1 cellular context compared by ENCODE assay signal in genomic region chr2:96095116-96095636, GRCh38.
TF ChIP-seq lines count a peak whose summit lies in the region.

No MANE protein-coding gene starts in this region.

TF ChIP-seq in K562, 482 proteins besides CTCF, POLR2A, EP300 and RAD21 (continued from another document and continues in another):
- TF ChIP-seq PKNOX1 (IDR thresholded peaks at IDR 0.05): peak; percentile 69
- no peak for TF ChIP-seq ZBTB26 (CRISPR knock-in tag; IDR thresholded peaks at IDR 0.05)
- no peak for TF ChIP-seq KDM4B (IDR thresholded peaks at IDR 0.05; ENCODE audit: borderline replicate concordance in 2 of 2, low read depth in 1 of 2)
- TF ChIP-seq KHSRP (IDR thresholded peaks at IDR 0.05): no peak
- TF ChIP-seq HDAC6 (IDR thresholded peaks at IDR 0.05; ENCODE audit: low read depth, low read length): no peak
- TF ChIP-seq CBFA2T2 (conservative IDR thresholded peaks at IDR 0.05): peak; percentile 70
- TF ChIP-seq C11orf30 (IDR thresholded peaks at IDR 0.05; ENCODE audit: low read depth): peak; percentile 95
- TF ChIP-seq MAFF (IDR thresholded peaks at IDR 0.05; ENCODE audit: low read length): peak; percentile 83
- TF ChIP-seq DPF2 (IDR thresholded peaks at IDR 0.05): peak; percentile 86
- TF ChIP-seq NONO (IDR thresholded peaks at IDR 0.05; ENCODE audit: low read depth in 2 of 2, low read length in 1 of 2): 0 out of 4 replicates have a peak, but pooled peaks of 1 of the 2 experiments have one; percentile 17
- no peak for TF ChIP-seq ZNF408 (CRISPR knock-in tag; IDR thresholded peaks at IDR 0.05; ENCODE audit: low read depth)
- peak; percentile 33; the same call in 1 of the 2 replicates for TF ChIP-seq SOX6 (IDR thresholded peaks at IDR 0.05)
- TF ChIP-seq ZNF436 (CRISPR knock-in tag; IDR thresholded peaks at IDR 0.05): no peak
- peak; percentile 83 for TF ChIP-seq ARID1B (IDR thresholded peaks at IDR 0.05)
- TF ChIP-seq TCF3 (CRISPR knock-in tag; IDR thresholded peaks at IDR 0.05): 0 out of 2 replicates have a peak, but pooled peaks have one; percentile 53
- no peak for TF ChIP-seq RREB1 (CRISPR knock-in tag; IDR thresholded peaks at IDR 0.05)
- no peak for TF ChIP-seq USF1 (CRISPR knock-in tag; IDR thresholded peaks at IDR 0.05)
- no peak for TF ChIP-seq ARHGAP35 (IDR thresholded peaks at IDR 0.05; ENCODE audit: partially characterized antibody)
- no peak for TF ChIP-seq ZNF274 (IDR thresholded peaks at IDR 0.05; ENCODE audit: borderline replicate concordance, low read depth, low read length)
- no peak for TF ChIP-seq BCLAF1 (IDR thresholded peaks at IDR 0.05; ENCODE audit: borderline replicate concordance in 1 of 2, control insufficient read depth in 1 of 2, low read depth in 2 of 2, low read length in 1 of 2)
- TF ChIP-seq NR1H2 (CRISPR knock-in tag; IDR thresholded peaks at IDR 0.05): no peak
- no peak for TF ChIP-seq BRCA1 (IDR thresholded peaks at IDR 0.05)
- TF ChIP-seq BRCA1 (CRISPR knock-in tag; IDR thresholded peaks at IDR 0.05): no peak
- no peak for TF ChIP-seq ID3 (CRISPR knock-in tag; IDR thresholded peaks at IDR 0.05)
- no peak for TF ChIP-seq ID3 (tag; IDR thresholded peaks at IDR 0.05)
- peak; percentile 51; the same call in 1 of the 2 replicates for TF ChIP-seq HDAC2 (IDR thresholded peaks at IDR 0.05)
- 0 out of 2 replicates have a peak, but pooled peaks have one; percentile 35 for TF ChIP-seq ZNF717 (CRISPR knock-in tag; IDR thresholded peaks at IDR 0.05)
- peak; percentile 86 for TF ChIP-seq CBFA2T3 (IDR thresholded peaks at IDR 0.05)
- peak; percentile 20 to 47; a peak in 2 of 4 replicates for TF ChIP-seq FOXK2 (conservative IDR thresholded peaks at IDR 0.05 in 1 of 2, IDR thresholded peaks at IDR 0.05 in 1 of 2; ENCODE audit: low read depth in 2 of 2)
- no peak for TF ChIP-seq ZBTB11 (CRISPR knock-in tag; IDR thresholded peaks at IDR 0.05)
- no peak for TF ChIP-seq ZFP30 (CRISPR knock-in tag; IDR thresholded peaks at IDR 0.05; ENCODE audit: borderline replicate concordance)
- TF ChIP-seq KLF1 (tag; IDR thresholded peaks at IDR 0.05): no peak
- TF ChIP-seq SAFB2 (IDR thresholded peaks at IDR 0.05; ENCODE audit: borderline replicate concordance, low read depth, low read length, severe bottlenecking): no peak
- no peak for TF ChIP-seq HNRNPLL (IDR thresholded peaks at IDR 0.05; ENCODE audit: low read depth, low read length, poor library complexity, severe bottlenecking)
- TF ChIP-seq HNRNPH1 (optimal IDR thresholded peaks at IDR 0.05; ENCODE audit: low read depth, low read length): no peak
- no peak for TF ChIP-seq ZFP91 (CRISPR knock-in tag; IDR thresholded peaks at IDR 0.05)
- TF ChIP-seq TAL1 (IDR thresholded peaks at IDR 0.05): peak; percentile 61; the same call in 1 of the 2 replicates
- TF ChIP-seq MAFG (tag; conservative IDR thresholded peaks at IDR 0.05): peak; percentile 94
- peak; percentile 84 for TF ChIP-seq MEIS2 (IDR thresholded peaks at IDR 0.05; ENCODE audit: partially characterized antibody)
- peak; percentile 39; the same call in 1 of the 2 replicates for TF ChIP-seq EP400 (IDR thresholded peaks at IDR 0.05)
- 0 out of 2 replicates have a peak, but pooled peaks have one; percentile 41 for TF ChIP-seq SMARCE1 (IDR thresholded peaks at IDR 0.05)
- TF ChIP-seq ETV5 (CRISPR knock-in tag; IDR thresholded peaks at IDR 0.05; ENCODE audit: low read depth): peak; percentile 39; the same call in 1 of the 2 replicates
- TF ChIP-seq ETS1 (conservative IDR thresholded peaks at IDR 0.05; ENCODE audit: control insufficient read depth, low read depth, low read length): no peak
- peak; percentile 77 for TF ChIP-seq ZNF134 (CRISPR knock-in tag; conservative IDR thresholded peaks at IDR 0.05)
- no peak for TF ChIP-seq ATF4 (CRISPR knock-in tag; IDR thresholded peaks at IDR 0.05)
- no peak for TF ChIP-seq MTA1 (IDR thresholded peaks at IDR 0.05; ENCODE audit: borderline replicate concordance)
- peak; percentile 61 for TF ChIP-seq NCOR1 (IDR thresholded peaks at IDR 0.05)
